Comparison of ENCODE assay signal across 19 cellular contexts in genomic region chr10:133350950-133351329, GRCh38. TPM values are rescaled to one million over a fixed set of nuclear protein-coding genes. Genes with fewer than 3 reads are reported as not detected.
DNase-seq lines count a peak whose midpoint lies in the region; ATAC-seq and TF ChIP-seq lines count a peak whose summit lies in the region.
"Had no signal": no experiment of that assay in that cellular context is flagged by ENCODE, and none has a peak within 500 bp of the region (broad histone marks: within the 10 kb centered on the region; RNA-seq: fewer than 3 reads in every experiment).

No MANE protein-coding gene starts in this region.

- no peak overlapping the region for H3K4me3 ChIP-seq in left ventricle myocardium inferior
- no peak overlapping the region for H3K4me3 ChIP-seq in Panc1 (ENCODE audit: low read depth in 2 of 2, low read length in 2 of 2)
- H3K4me3 ChIP-seq in liver (ENCODE audit: low read depth in 1 of 3, low read length in 3 of 3), result no peak overlapping the region
- H3K4me3 ChIP-seq: BLaER1 treated with 17β-estradiol and CSF1 and Interleukin-3, amounts not matched to agents 10 nM and 100 nM had no signal

- POLR2A ChIA-PET in Panc1 (lab: Charles Lee), result no interaction called here

- no peaks in the 10 kb centered on the region for H3K36me3 ChIP-seq in left ventricle myocardium inferior
- H3K36me3 ChIP-seq in Panc1 (ENCODE audit: control insufficient read depth, insufficient read depth, low read length), result no peaks in the 10 kb centered on the region
- peaks cover 0 to 2% (median 0%) of the 10 kb centered on the region in 4 donors for H3K36me3 ChIP-seq in liver (ENCODE audit: control insufficient read depth in 4 of 4, insufficient read depth in 3 of 4, low read depth in 1 of 4, low read length in 3 of 4)

- in situ Hi-C loops in Panc1 (cut with HindIII; ENCODE audit: low pct_unique_long_range_greater_than_20kb, low sequenced_read_pairs), result no loop called here

- H3K9ac ChIP-seq in liver (ENCODE audit: low read depth in 1 of 2, low read length in 2 of 2), result no peak overlapping the region
- H3K9ac ChIP-seq: BLaER1 treated with 17β-estradiol and CSF1 and Interleukin-3, amounts not matched to agents 10 nM and 100 nM had no signal

- DNase-seq in left ventricle myocardium inferior (peak; percentile 10), cardiac septum (ENCODE audit: low spot score) (no peak), Panc1 (ENCODE audit: low read depth, low spot score) (no peak), DMS53 (lab: John Stamatoyannopoulos, UW) (no peak), kidney glomerular epithelial cell (lab: John Stamatoyannopoulos, UW) (no peak)
- DNase-seq: CD8-positive, alpha-beta memory T cell; GF-D8; Karpas-422; MM.1S; NCI-H1105 treated with DMSO at 0.1 percent for 48 hours; NCI-H1694 treated with DMSO at 0.1 percent for 48 hours; NCI-H2107; NCI-H2227 treated with DMSO at 0.1 percent for 48 hours; NCI-H524; SHP77 had no signal

- intact Hi-C loops in left ventricle myocardium inferior (cut with micrococcal nuclease), result no loop called here
- intact Hi-C loops in cardiac septum (cut with DNase I), result no loop called here
- intact Hi-C loops in Panc1 (cut with micrococcal nuclease; ENCODE audit: unreplicated experiment), result no loop called here

- no peak overlapping the region for H3K27ac ChIP-seq in left ventricle myocardium inferior (replicated peaks)
- no peak overlapping the region for H3K27ac ChIP-seq in Panc1 (ENCODE audit: low read length)
- peak overlapping the region; percentile 60 to 73 for H3K27ac ChIP-seq in liver (ENCODE audit: low read depth in 1 of 2, low read length in 2 of 2)
- H3K27ac ChIP-seq: BLaER1 treated with 17β-estradiol and CSF1 and Interleukin-3, amounts not matched to agents 10 nM and 100 nM had no signal

- H3K4me1 ChIP-seq in left ventricle myocardium inferior, result peaks cover 4% of the 10 kb centered on the region
- H3K4me1 ChIP-seq in Panc1 (ENCODE audit: control insufficient read depth, insufficient read depth, low read length), result peaks cover 11% of the 10 kb centered on the region; the same call in 1 of the 2 replicates
- H3K4me1 ChIP-seq in liver (ENCODE audit: control insufficient read depth in 4 of 4, insufficient read depth in 4 of 4, low read length in 3 of 4), result peaks cover 27 to 89% (median 76%) of the 10 kb centered on the region in 4 donors

- peak; percentile 13 to 16 for TF ChIP-seq RAD21 in liver (IDR thresholded peaks at IDR 0.05)

- peaks cover 43% of the 10 kb centered on the region for H3K27me3 ChIP-seq in left ventricle myocardium inferior (ENCODE audit: low read depth)
- H3K27me3 ChIP-seq in Panc1 (ENCODE audit: control insufficient read depth, insufficient read depth, low read length), result no peaks in the 10 kb centered on the region
- H3K27me3 ChIP-seq in liver (ENCODE audit: control insufficient read depth in 4 of 4, insufficient read depth in 4 of 4, low read length in 3 of 4), result no peaks in the 10 kb centered on the region
- H3K27me3 ChIP-seq: BLaER1 treated with 17β-estradiol and CSF1 and Interleukin-3, amounts not matched to agents 10 nM and 100 nM had no signal

- peak; percentile 51 for ATAC-seq in Panc1
- no peak for ATAC-seq in GM18861 (IDR thresholded peaks at IDR 0.05; ENCODE audit: unreplicated experiment)
- ATAC-seq in HG03095 (IDR thresholded peaks at IDR 0.05; ENCODE audit: unreplicated experiment), result no peak

- H3K9me3 ChIP-seq in left ventricle myocardium inferior (replicated peaks), result no peaks in the 10 kb centered on the region
- H3K9me3 ChIP-seq in Panc1 (ENCODE audit: control insufficient read depth, insufficient read depth, low read depth, low read length), result no peaks in the 10 kb centered on the region
- no peaks in the 10 kb centered on the region for H3K9me3 ChIP-seq in liver (ENCODE audit: control insufficient read depth in 4 of 4, low read length in 3 of 4)

- 23% methylated on average over 13 of the region's 13 CpGs for WGBS in liver

- TF ChIP-seq CTCF in left ventricle myocardium inferior (IDR thresholded peaks at IDR 0.05; ENCODE audit: borderline replicate concordance) (no peak), Panc1 (IDR thresholded peaks at IDR 0.05) (no peak), liver (IDR thresholded peaks at IDR 0.05; ENCODE audit: low read depth, low read length, missing input control) (no peak)

- BruUV-seq in Panc1 (replicated peaks; lab: Mats Ljungman, UMichigan), result no TSS peak

- CTCF ChIA-PET in Panc1 (lab: Charles Lee), result no interaction called here

TF ChIP-seq in liver, 16 proteins besides CTCF, POLR2A, EP300 and RAD21 (continues in another document):
- no peak for TF ChIP-seq FOXA1 (IDR thresholded peaks at IDR 0.05)
- peak; percentile 50 to 65 for TF ChIP-seq HNF4A (conservative IDR thresholded peaks at IDR 0.05)
- TF ChIP-seq ZBTB33 (IDR thresholded peaks at IDR 0.05), result no peak
- no peak for TF ChIP-seq ATF3 (IDR thresholded peaks at IDR 0.05)
- TF ChIP-seq EGR1 (IDR thresholded peaks at IDR 0.05; ENCODE audit: low read depth in 2 of 2), result no peak
- TF ChIP-seq TAF1 (conservative IDR thresholded peaks at IDR 0.05), result no peak
- TF ChIP-seq REST (IDR thresholded peaks at IDR 0.05), result peak; percentile 52
- TF ChIP-seq, protein P1, sequence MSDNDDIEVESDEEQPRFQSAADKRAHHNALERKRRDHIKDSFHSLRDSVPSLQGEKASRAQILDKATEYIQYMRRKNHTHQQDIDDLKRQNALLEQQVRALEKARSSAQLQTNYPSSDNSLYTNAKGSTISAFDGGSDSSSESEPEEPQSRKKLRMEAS (IDR thresholded peaks at IDR 0.05), result no peak
- no peak for TF ChIP-seq JUND (IDR thresholded peaks at IDR 0.05)
- TF ChIP-seq SP1 (IDR thresholded peaks at IDR 0.05), result peak; percentile 77

RNA-seq across cellular contexts. Expression of gene PRAP1, which starts 3.8 kb away (rescaled TPM):
- not detected for total RNA-seq in left ventricle myocardium inferior
- not detected for total RNA-seq in cardiac septum
- total RNA-seq in Panc1 (2021; ENCODE audit: unreplicated experiment), result 0.21 TPM
- polyA plus RNA-seq in Panc1 (2012; ENCODE audit: insufficient read length), result not detected
- total RNA-seq in liver, result 100 to 1,000 TPM in 1 of 2 donors, 10 to 100 TPM in 1; 60.8 to 174 TPM
- polyA plus RNA-seq in liver, result 100 to 1,000 TPM; 315 to 426 TPM
- total RNA-seq: CD8-positive, alpha-beta memory T cell had no signal
- polyA plus RNA-seq: CD8-positive, alpha-beta memory T cell had no signal

RNA-seq across cellular contexts. Expression of gene FUOM, which starts 6.9 kb away (rescaled TPM):
- total RNA-seq in left ventricle myocardium inferior, result 5.1 TPM
- total RNA-seq in cardiac septum, result 6.1 TPM
- 39.6 TPM for total RNA-seq in Panc1 (2021; ENCODE audit: unreplicated experiment)
- polyA plus RNA-seq in Panc1 (2012; ENCODE audit: insufficient read length), result 43.2 TPM
- 10 to 100 TPM; 24.3 to 67.6 TPM for total RNA-seq in liver
- polyA plus RNA-seq in liver, result 100 to 1,000 TPM; 124 to 194 TPM

RNA-seq across cellular contexts. Expression of gene CALY, which starts 14.2 kb away (rescaled TPM):
- not detected for total RNA-seq in left ventricle myocardium inferior
- not detected for total RNA-seq in cardiac septum
- 1.9 TPM for total RNA-seq in Panc1 (2021; ENCODE audit: unreplicated experiment)
- polyA plus RNA-seq in Panc1 (2012; ENCODE audit: insufficient read length), result 8.0 TPM
- not detected for total RNA-seq in liver
- under 1 TPM in 1 of 2 donors, not detected in 1; 0.07 TPM for polyA plus RNA-seq in liver

RNA-seq across cellular contexts. Expression of gene ECHS1, which starts 22.2 kb away (rescaled TPM):
- 212 TPM for total RNA-seq in left ventricle myocardium inferior
- 152 TPM for total RNA-seq in cardiac septum
- 165 TPM for total RNA-seq in Panc1 (2021; ENCODE audit: unreplicated experiment)
- polyA plus RNA-seq in Panc1 (2012; ENCODE audit: insufficient read length), result 226 TPM
- 100 to 1,000 TPM in 1 of 2 donors, 10 to 100 TPM in 1; 41.5 to 214 TPM for total RNA-seq in liver
- polyA plus RNA-seq in liver, result 100 to 1,000 TPM; 493 to 849 TPM

RNA-seq across cellular contexts. Expression of gene PAOX, which starts 28.1 kb away (rescaled TPM):
- total RNA-seq in left ventricle myocardium inferior, result 2.9 TPM
- total RNA-seq in cardiac septum, result 2.9 TPM
- 9.3 TPM for total RNA-seq in Panc1 (2021; ENCODE audit: unreplicated experiment)
- 11.0 TPM for polyA plus RNA-seq in Panc1 (2012; ENCODE audit: insufficient read length)
- 10 to 100 TPM in 1 of 2 donors, 1 to 10 TPM in 1; 4.8 to 17.5 TPM for total RNA-seq in liver
- polyA plus RNA-seq in liver, result 10 to 100 TPM in 1 of 2 donors, 1 to 10 TPM in 1; 9.1 to 17.8 TPM

Comparison
In these comparisons a context has a peak if more than half of its experiments do, and no peak if none do; other contexts are left out.
1. H3K27ac ChIP-seq: peak in liver (2 of 2); none in left ventricle myocardium inferior (single experiment) and Panc1 (single experiment).
2. RNA of gene PRAP1, which starts 3.8 kb away (total RNA-seq): 60.8 to 174 TPM in liver; 0.21 TPM in Panc1 (single experiment), not detected in left ventricle myocardium inferior (single experiment) and not detected in cardiac septum (single experiment); every median in the first group is over 10 times any median in the second.